8 cellular contexts compared by ENCODE assay signal in genomic region chr3:50652709-50653108, GRCh38. TPM values are rescaled to one million over a fixed set of nuclear protein-coding genes. Genes with fewer than 3 reads are reported as not detected.
DNase-seq lines count a peak whose midpoint lies in the region; ATAC-seq and TF ChIP-seq lines count a peak whose summit lies in the region.

No MANE protein-coding gene starts in this region.

- no peaks in the 10 kb centered on the region for H3K27me3 ChIP-seq in lung (ENCODE audit: control insufficient read depth, insufficient read depth)

- peaks cover 56% of the 10 kb centered on the region for H3K4me1 Mint-ChIP-seq in brain

- DNase-seq in activated gamma-delta T cell treated with Interleukin-2 at 50 U/mL for 16 hours, result peak; percentile 43
- DNase-seq in activated gamma-delta T cell (lab: John Stamatoyannopoulos, UW), result no peak
- peak; percentile 34 for DNase-seq in T-helper 9 cell
- peak; percentile 50 for DNase-seq in lung (ENCODE audit: low spot score)
- no peak for DNase-seq in NCI-H345 (lab: John Stamatoyannopoulos, UW)
- no peak for DNase-seq in NCI-H1417 treated with DMSO at 0.1 percent for 48 hours (lab: John Stamatoyannopoulos, UW)

- H3K9me3 Mint-ChIP-seq in brain, result no peaks in the 10 kb centered on the region

- peaks cover 0 to 19% of the 10 kb centered on the region in 2 donors for H3K36me3 ChIP-seq in lung (ENCODE audit: control insufficient read depth in 2 of 2, insufficient read depth in 2 of 2, low read length in 2 of 2)

- H3K9me3 ChIP-seq in lung (ENCODE audit: control insufficient read depth in 2 of 2, insufficient read depth in 1 of 2, low read length in 1 of 2), result no peaks in the 10 kb centered on the region

- H3K4me1 ChIP-seq in lung (ENCODE audit: control insufficient read depth in 2 of 2, insufficient read depth in 2 of 2, low read length in 2 of 2), result no peaks in the 10 kb centered on the region

- no peak overlapping the region for H3K27ac ChIP-seq in lung (ENCODE audit: low read depth in 1 of 2, low read length in 1 of 2)

- ATAC-seq in lung (ENCODE audit: insufficient read depth, low FRiP score) (peak; percentile 37), HG03469 (IDR thresholded peaks at IDR 0.05; ENCODE audit: unreplicated experiment) (no peak)

- TF ChIP-seq CTCF in brain (conservative IDR thresholded peaks at IDR 0.05), result peak; percentile 33 to 46
- TF ChIP-seq CTCF in lung (IDR thresholded peaks at IDR 0.05; ENCODE audit: control extremely low read depth, extremely low read depth), result no peak

- 79 to 90% methylated on average over 2 of the region's 2 CpGs for WGBS in lung, 2 donors

- H3K27ac Mint-ChIP-seq in brain, result peak overlapping the region; percentile 68 to 94 (median 83)

- H3K27me3 Mint-ChIP-seq in brain, result peaks cover 9% of the 10 kb centered on the region

- no peaks in the 10 kb centered on the region for H3K36me3 Mint-ChIP-seq in brain

- no peak overlapping the region for H3K4me3 Mint-ChIP-seq in brain

- H3K4me3 ChIP-seq in lung, result no peak overlapping the region

RNA-seq across cellular contexts. Expression of gene DOCK3, which starts 22.0 kb away (rescaled TPM):
- polyA plus RNA-seq in brain (ENCODE audit: insufficient read depth, low read depth, low replicate concordance) (8.0 TPM), lung (under 1 TPM; 0.06 to 0.43 TPM)
- total RNA-seq in lung, result 1 to 10 TPM in 1 of 2 donors, under 1 TPM in 1; 0.25 to 1.4 TPM

RNA-seq across cellular contexts. Expression of gene MAPKAPK3, which starts 35.8 kb away (rescaled TPM):
- 11.5 TPM for polyA plus RNA-seq in brain (ENCODE audit: insufficient read depth, low read depth, low replicate concordance)
- 10 to 100 TPM; 23.6 to 96.1 TPM for total RNA-seq in lung
- 10 to 100 TPM; 50.8 to 92.1 TPM for polyA plus RNA-seq in lung

RNA-seq across cellular contexts. Expression of gene CISH, which starts 41.1 kb away (rescaled TPM):
- polyA plus RNA-seq in brain (ENCODE audit: insufficient read depth, low read depth, low replicate concordance) (2.2 TPM), lung (100 to 1,000 TPM in 1 of 2 donors, 10 to 100 TPM in 1; 37.8 to 104 TPM)
- total RNA-seq in lung, result 10 to 100 TPM; 42.9 to 50.2 TPM

Comparison
In these comparisons a context has a peak if more than half of its experiments do, and no peak if none do; other contexts are left out.
1. DNase-seq: peak in activated gamma-delta T cell treated with Interleukin-2 at 50 U/mL for 16 hours (single experiment), T-helper 9 cell (single experiment) and lung (single experiment); none in activated gamma-delta T cell (single experiment), NCI-H345 (single experiment) and NCI-H1417 treated with DMSO at 0.1 percent for 48 hours (single experiment).
2. RNA of gene CISH, which starts 41.1 kb away (polyA plus RNA-seq): 37.8 to 104 TPM in lung; 2.2 TPM in brain (single experiment); every median in the first group is over 10 times any median in the second.